ENCODE assay signal across 20 cellular contexts in genomic region chr6:144232434-144233223, GRCh38.
"Had no signal": no experiment of that assay in that cellular context is flagged by ENCODE, and none has a peak within 500 bp of the region (broad histone marks: within the 10 kb centered on the region; RNA-seq: fewer than 3 reads in every experiment).

No MANE protein-coding gene starts in this region.

- H3K27ac ChIP-seq: neutrophil, parathyroid adenoma, sigmoid colon, vagina had no signal

- H3K9me3 ChIP-seq: neutrophil, sigmoid colon, vagina had no signal

- H3K4me3 ChIP-seq: sigmoid colon, vagina had no signal

- H3K27me3 ChIP-seq: neutrophil, sigmoid colon, vagina had no signal

- DNase-seq: activated CD4-positive, alpha-beta T cell treated with anti-CD3 and anti-CD28 coated beads, Interleukin-2, amount 10 ng/mL, durations not matched to agents 24 days and 14 days; activated CD4-positive, CD25-positive, alpha-beta regulatory T cell; activated CD8-positive, alpha-beta T cell treated with anti-CD3 and anti-CD28 coated beads for 36 hours; activated naive CD4-positive, alpha-beta T cell; activated naive CD8-positive, alpha-beta T cell treated with anti-CD3 and anti-CD28 coated beads, Interleukin-2, amount 50 U/mL, for 24 hours; activated T-cell treated with anti-CD3 and anti-CD28 coated beads, Interleukin-2, amount 50 U/mL, for 1 hour; effector memory CD8-positive, alpha-beta T cell; head of caudate nucleus; immature natural killer cell; mesenchymal stem cell; natural killer cell; sigmoid colon; stimulated activated CD8-positive, alpha-beta memory T cell treated with anti-CD3 and anti-CD28 coated beads, Interleukin-4, amount 100 ng/mL, for 48 hours; stimulated activated naive CD4-positive, alpha-beta T cell; T1000; trophoblast cell had no signal

- H3K4me1 ChIP-seq: parathyroid adenoma, vagina had no signal

- ATAC-seq: activated CD8-positive, alpha-beta T cell treated with anti-CD3 and anti-CD28 coated beads for 36 hours; activated naive CD8-positive, alpha-beta T cell treated with anti-CD3 and anti-CD28 coated beads, Interleukin-2, amount 50 U/mL, for 24 hours; activated T-helper 17 cell treated with anti-CD3 and anti-CD28 coated beads, Interleukin-2, amount 50 U/mL, for 72 hours; effector memory CD8-positive, alpha-beta T cell; natural killer cell had no signal

- H3K36me3 ChIP-seq: neutrophil, sigmoid colon, vagina had no signal
